In genomic region chr13:106121173-106121754, GRCh38 we compare ENCODE assay signal across 17 cellular contexts.
"Had no signal": no experiment of that assay in that cellular context is flagged by ENCODE, and none has a peak within 500 bp of the region (broad histone marks: within the 10 kb centered on the region; RNA-seq: fewer than 3 reads in every experiment).

No MANE protein-coding gene starts in this region.

- DNase-seq: dorsolateral prefrontal cortex; effector CD8-positive, alpha-beta T cell; glutamatergic neuron; kidney; left cardiac atrium; left ventricle myocardium inferior; lower lobe of right lung; mesendoderm; naive B cell; occipital lobe; pancreas; right cardiac atrium; stimulated activated CD4-positive, alpha-beta T cell treated with anti-CD3 and anti-CD28 coated beads, Interleukin-2, amount 100 ng/mL, for 48 hours; stimulated activated naive CD4-positive, alpha-beta T cell treated with Interleukin-2 at 50 U/mL for 16 hours; trophoblast cell had no signal

- ATAC-seq: esophagus mucosa, gastroesophageal sphincter, left cardiac atrium, lower lobe of right lung, pancreas, right cardiac atrium had no signal
